In genomic region chr4:140721088-140721421, GRCh38 we compare ENCODE assay signal across 8 cellular contexts. TPM values are rescaled to one million over a fixed set of nuclear protein-coding genes. Genes with fewer than 3 reads are reported as not detected.
A peak's percentile ranks its signal among the peaks of the same experiment; 100 is the strongest.
DNase-seq lines count a peak whose midpoint lies in the region; ATAC-seq, FAIRE-seq and TF ChIP-seq lines count a peak whose summit lies in the region.

No MANE protein-coding gene starts in this region.

- dilution Hi-C loops in mammary epithelial cell (cut with HindIII; ENCODE audit: low sequenced_read_pairs), result loop anchor here (5.0 kb wide), 1 partner anchor 44 kb away; no protein-coding TSS in a partner anchor

- H3K4me1 ChIP-seq in mammary epithelial cell (ENCODE audit: insufficient read depth, low read length), result peaks cover 38% of the 10 kb centered on the region
- peaks cover 31 to 39% (median 38%) of the 10 kb centered on the region in 4 donors for H3K4me1 ChIP-seq in upper lobe of left lung
- H3K4me1 ChIP-seq in adrenal gland (replicated peaks in 1 of 2), result peaks cover 0 to 29% of the 10 kb centered on the region in 2 donors

- peaks cover 48% of the 10 kb centered on the region for H3K79me2 ChIP-seq in mammary epithelial cell (ENCODE audit: insufficient read depth, low read length)

- H3K9me3 Mint-ChIP-seq in activated T-cell treated with anti-CD3 and anti-CD28 coated beads, Interleukin-2, amount 50 U/mL, for 72 hours, result no peaks in the 10 kb centered on the region

- no peaks in the 10 kb centered on the region for H3K36me3 Mint-ChIP-seq in activated T-cell treated with anti-CD3 and anti-CD28 coated beads, Interleukin-2, amount 50 U/mL, for 72 hours (ENCODE audit: insufficient read depth in 2 of 2)

- H3K27ac ChIP-seq in mammary epithelial cell (ENCODE audit: insufficient read depth, low read depth, low read length) (peak overlapping the region; percentile 3), upper lobe of left lung (peak overlapping the region; percentile 58 to 83 (median 76)), adrenal gland (peak overlapping the region in 1 of 5 donors; percentile 47)

- no peak for TF ChIP-seq EP300 in upper lobe of left lung (IDR thresholded peaks at IDR 0.05)

- no peak overlapping the region for H3K9ac ChIP-seq in mammary epithelial cell (ENCODE audit: insufficient read depth, low read length)

- intact Hi-C loops in mammary epithelial cell (cut with micrococcal nuclease), result no loop called here
- intact Hi-C loops in adrenal gland (cut with DNase I), result no loop called here

- CTCF ChIA-PET in mammary epithelial cell (lab: Charles Lee; ENCODE audit: low non-redundant PET), result interaction anchor here (0.6 kb wide), 1 partner anchor 137 kb away, joined by 3 read pairs; no protein-coding TSS in a partner anchor

- in situ Hi-C loops in mammary epithelial cell (cut with MboI; ENCODE audit: low sequenced_read_pairs in 2 of 2), result no loop called here

- peak overlapping the region; percentile 55 for H2AFZ ChIP-seq in mammary epithelial cell (ENCODE audit: low read depth, low read length)

- 50% methylated on average over 2 of the region's 3 CpGs for WGBS in mammary epithelial cell (ENCODE audit: low coverage, missing lambda C conversion rate)
- WGBS in upper lobe of left lung, 2 donors, result 28 to 43% methylated on average over 3 of the region's 3 CpGs
- 66 to 77% (median 71%) methylated on average over 3 of the region's 3 CpGs for WGBS in adrenal gland, 4 donors

- H3K27me3 Mint-ChIP-seq in activated T-cell treated with anti-CD3 and anti-CD28 coated beads, Interleukin-2, amount 50 U/mL, for 72 hours (ENCODE audit: low read depth), result no peaks in the 10 kb centered on the region

- FAIRE-seq in H54 (lab: Jason Lieb, UNC), result no peak

- H3K4me2 ChIP-seq in mammary epithelial cell (ENCODE audit: insufficient read depth, low read depth, low read length), result peak overlapping the region; percentile 72

- BruUV-seq in mammary epithelial cell (replicated peaks; lab: Mats Ljungman, UMichigan), result no TSS peak

- no peaks in the 10 kb centered on the region for H3K36me3 ChIP-seq in mammary epithelial cell (ENCODE audit: insufficient read depth, low read length)
- no peaks in the 10 kb centered on the region for H3K36me3 ChIP-seq in upper lobe of left lung
- H3K36me3 ChIP-seq in adrenal gland (replicated peaks in 1 of 2), result no peaks in the 10 kb centered on the region

- H4K20me1 ChIP-seq in mammary epithelial cell (ENCODE audit: insufficient read depth, low read length), result no peaks in the 10 kb centered on the region

- H3K27me3 ChIP-seq in mammary epithelial cell (ENCODE audit: insufficient read depth, low read length), result no peaks in the 10 kb centered on the region
- H3K27me3 ChIP-seq in upper lobe of left lung, result no peaks in the 10 kb centered on the region
- H3K27me3 ChIP-seq in adrenal gland, result no peaks in the 10 kb centered on the region

- H3K4me3 Mint-ChIP-seq in activated T-cell treated with anti-CD3 and anti-CD28 coated beads, Interleukin-2, amount 50 U/mL, for 72 hours, result peak overlapping the region; percentile 60 to 74

- no peak for TF ChIP-seq POLR2A in upper lobe of left lung (IDR thresholded peaks at IDR 0.05)
- TF ChIP-seq POLR2A in H54 (IDR thresholded peaks at IDR 0.05; ENCODE audit: low read depth, low read length), result no peak
- TF ChIP-seq POLR2A in adrenal gland (IDR thresholded peaks at IDR 0.05), result no peak

- DNase-seq in activated T-cell treated with anti-CD3 and anti-CD28 coated beads, Interleukin-2, amount 50 U/mL, for 72 hours, result no peak
- DNase-seq in activated T-cell treated with anti-CD3 and anti-CD28 coated beads, Interleukin-2, amount 50 U/mL, for 48 hours, result no peak
- DNase-seq in mammary epithelial cell, result no peak
- DNase-seq in upper lobe of left lung, result no peak
- DNase-seq in H54 (ENCODE audit: insufficient read length, low spot score), result no peak
- no peak for DNase-seq in NCI-H82 (lab: John Stamatoyannopoulos, UW)
- no peak for DNase-seq in adrenal gland

- no peak for ATAC-seq in activated T-cell treated with anti-CD3 and anti-CD28 coated beads, Interleukin-2, amount 50 U/mL, for 72 hours (replicated peaks in 1 of 2)
- ATAC-seq in HG03175 (IDR thresholded peaks at IDR 0.05; ENCODE audit: unreplicated experiment) (peak; percentile 71), upper lobe of left lung (ENCODE audit: low FRiP score in 2 of 2) (peak in 1 of 2 donors; percentile 35)

- no peaks in the 10 kb centered on the region for H3K9me3 ChIP-seq in mammary epithelial cell (replicated peaks; ENCODE audit: insufficient read depth, low read length)
- H3K9me3 ChIP-seq in upper lobe of left lung, result no peaks in the 10 kb centered on the region
- no peaks in the 10 kb centered on the region for H3K9me3 ChIP-seq in adrenal gland (replicated peaks in 1 of 3)

- no peak overlapping the region for H3K27ac Mint-ChIP-seq in activated T-cell treated with anti-CD3 and anti-CD28 coated beads, Interleukin-2, amount 50 U/mL, for 72 hours

- peak overlapping the region in 1 of 3 experiments; percentile 15 for H3K4me3 ChIP-seq in mammary epithelial cell (replicated peaks in 1 of 3; ENCODE audit: insufficient read depth in 1 of 3, low read depth in 2 of 3, low read length in 3 of 3)
- peak overlapping the region in 3 of 4 donors; percentile 24 to 41 (median 31) for H3K4me3 ChIP-seq in upper lobe of left lung
- H3K4me3 ChIP-seq in adrenal gland, result no peak overlapping the region

- no peak for TF ChIP-seq CTCF in mammary epithelial cell (conservative IDR thresholded peaks at IDR 0.05 in 1 of 2, IDR thresholded peaks at IDR 0.05 in 1 of 2; ENCODE audit: extremely low read depth in 1 of 2, insufficient read depth in 1 of 2, low read depth in 1 of 2, low read length in 2 of 2)
- no peak for TF ChIP-seq CTCF in upper lobe of left lung (IDR thresholded peaks at IDR 0.05)
- TF ChIP-seq CTCF in adrenal gland (IDR thresholded peaks at IDR 0.05), result no peak

- H3K4me1 Mint-ChIP-seq in activated T-cell treated with anti-CD3 and anti-CD28 coated beads, Interleukin-2, amount 50 U/mL, for 72 hours (ENCODE audit: low read depth), result peaks cover 10% of the 10 kb centered on the region

RNA-seq across cellular contexts. Expression of gene TBC1D9, which starts 35.1 kb away (rescaled TPM):
- total RNA-seq in activated T-cell treated with anti-CD3 and anti-CD28 coated beads, Interleukin-2, amount 50 U/mL, for 72 hours, result not detected
- total RNA-seq in mammary epithelial cell, result 10 to 100 TPM; 23.5 to 42.8 TPM
- 12.8 TPM for polyA plus RNA-seq in mammary epithelial cell
- 27.8 TPM for polyA minus RNA-seq in mammary epithelial cell
- 10 to 100 TPM; 33.7 to 41.9 (median 38.1) TPM for total RNA-seq in upper lobe of left lung
- 10 to 100 TPM in 7 of 8 donors, 1 to 10 TPM in 1; 8.2 to 27.7 (median 16.3) TPM for total RNA-seq in adrenal gland
- polyA plus RNA-seq in adrenal gland, result 10 to 100 TPM in 1 of 3 donors, 1 to 10 TPM in 2; 3.8 to 14.4 (median 7.5) TPM

Comparison
In these comparisons a context has a peak if more than half of its experiments do, and no peak if none do; other contexts are left out.
1. H3K4me3 ChIP-seq: peak in upper lobe of left lung (3 of 4); none in adrenal gland (0 of 4).
2. RNA of gene TBC1D9, which starts 35.1 kb away (total RNA-seq): 23.5 to 42.8 TPM in mammary epithelial cell, 33.7 to 41.9 TPM in upper lobe of left lung and 8.2 to 27.7 TPM in adrenal gland; not detected in activated T-cell treated with anti-CD3 and anti-CD28 coated beads, Interleukin-2, amount 50 U/mL, for 72 hours; every median in the first group is over 4 times any median in the second.